In the genomic region with DNA sequence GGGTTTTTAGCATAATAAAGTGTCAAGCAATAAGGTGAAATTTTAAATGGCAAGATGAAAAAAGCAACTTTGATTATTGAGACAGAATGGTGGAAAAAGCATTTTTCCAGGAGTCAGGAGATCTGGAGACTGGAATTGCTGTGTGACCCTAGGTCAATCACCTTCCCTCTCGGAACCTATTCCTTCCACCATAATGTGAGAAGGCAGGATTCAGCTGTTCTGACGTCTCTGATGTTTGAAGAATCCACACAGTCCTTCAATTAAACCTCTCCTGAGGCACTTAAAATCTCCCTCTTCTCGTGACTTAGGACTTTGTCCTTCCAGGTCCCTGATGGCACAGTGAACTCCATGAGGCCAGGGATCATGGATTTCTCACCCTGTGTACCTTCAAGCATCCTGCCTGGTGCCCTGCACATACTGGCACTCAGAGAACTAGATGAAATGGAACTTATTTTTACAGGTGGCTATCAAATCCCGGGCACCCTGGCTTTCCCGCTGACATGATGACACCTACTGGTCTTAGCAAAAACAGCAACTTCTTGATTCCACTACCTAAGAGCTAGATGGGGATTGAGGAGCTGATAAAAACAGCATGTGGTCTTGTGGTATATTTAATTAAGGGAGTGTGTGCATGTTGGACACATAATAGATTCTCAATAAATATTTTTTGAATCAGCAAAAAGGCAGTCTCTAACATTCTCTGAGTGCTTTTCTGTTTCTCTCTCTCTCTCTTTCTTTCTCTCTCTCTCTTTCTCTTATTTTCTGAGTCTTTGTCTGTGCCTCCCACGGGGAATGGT, we compare ENCODE assay signal across 8 cellular contexts. TPM values are rescaled to one million over a fixed set of nuclear protein-coding genes. Genes with fewer than 3 reads are reported as not detected.
DNase-seq lines count a peak whose midpoint lies in the region; ATAC-seq and TF ChIP-seq lines count a peak whose summit lies in the region.

No MANE protein-coding gene starts in this region.

- H3K4me3 ChIP-seq in astrocyte of the spinal cord (ENCODE audit: low read depth, low read length) (no peak overlapping the region), spleen (no peak overlapping the region)

- no peaks in the 10 kb centered on the region for H3K9me3 ChIP-seq in spleen

- no peaks in the 10 kb centered on the region for H3K36me3 ChIP-seq in spleen

- in situ Hi-C loops in astrocyte of the spinal cord (cut with HindIII; ENCODE audit: low sequenced_read_pairs): no loop called here

- TF ChIP-seq POLR2A in spleen (IDR thresholded peaks at IDR 0.05): no peak

- DNase-seq in NCI-H2081 (lab: John Stamatoyannopoulos, UW) (peak; percentile 76 to 78), NCI-H2081 treated with DMSO at 0.1 percent for 48 hours (lab: John Stamatoyannopoulos, UW) (no peak), NAMALWA (ENCODE audit: low spot score) (peak; percentile 80), SK-N-DZ (ENCODE audit: low spot score) (peak; percentile 79), astrocyte of the spinal cord (ENCODE audit: low read depth, low spot score) (peak; percentile 74), iPS DF 19.7 (ENCODE audit: low read depth, low spot score) (peak; percentile 17), spleen (no peak)

- H3K27me3 ChIP-seq in spleen (replicated peaks in 1 of 7): no peaks in the 10 kb centered on the region

- TF ChIP-seq CTCF in astrocyte of the spinal cord (IDR thresholded peaks at IDR 0.05; ENCODE audit: low read depth, low read length): peak; percentile 82
- TF ChIP-seq CTCF in spleen (IDR thresholded peaks at IDR 0.05 in 8 of 11, conservative IDR thresholded peaks at IDR 0.05 in 3 of 11): peak; percentile 36 to 81 (median 73)

- ATAC-seq in HG03045 (IDR thresholded peaks at IDR 0.05; ENCODE audit: unreplicated experiment): no peak

- 35 to 57% (median 44%) methylated on average over 6 of the region's 6 CpGs for WGBS in spleen, 5 donors

- H3K4me1 ChIP-seq in spleen: peaks cover 0 to 41% (median 16%) of the 10 kb centered on the region in 6 donors

- intact Hi-C loops in spleen (cut with DNase I; ENCODE audit: low total_unique reads): loop anchor here (5.0 kb wide), 3 partner anchors 150 to 615 kb away; no protein-coding TSS in a partner anchor

- no peak overlapping the region for H3K27ac ChIP-seq in spleen

RNA-seq across cellular contexts. Expression of a gene that starts 2.3 kb away (rescaled TPM):
- polyA plus RNA-seq in SK-N-DZ (2014; cell fraction: cytosol; rRNA removed): not detected in 2 replicates
- polyA plus RNA-seq in SK-N-DZ (2014; cell fraction: nucleus; rRNA removed): not detected in 2 replicates
- total RNA-seq in spleen: not detected
- not detected for polyA plus RNA-seq in spleen

Comparison
In these comparisons a context has a peak if more than half of its experiments do, and no peak if none do; other contexts are left out.
1. DNase-seq: peak in NCI-H2081 (2 of 2), NAMALWA (single experiment), SK-N-DZ (single experiment), astrocyte of the spinal cord (single experiment) and iPS DF 19.7 (single experiment); none in NCI-H2081 treated with DMSO at 0.1 percent for 48 hours (single experiment) and spleen (single experiment).